9 cellular contexts compared by ENCODE assay signal in the genomic region with DNA sequence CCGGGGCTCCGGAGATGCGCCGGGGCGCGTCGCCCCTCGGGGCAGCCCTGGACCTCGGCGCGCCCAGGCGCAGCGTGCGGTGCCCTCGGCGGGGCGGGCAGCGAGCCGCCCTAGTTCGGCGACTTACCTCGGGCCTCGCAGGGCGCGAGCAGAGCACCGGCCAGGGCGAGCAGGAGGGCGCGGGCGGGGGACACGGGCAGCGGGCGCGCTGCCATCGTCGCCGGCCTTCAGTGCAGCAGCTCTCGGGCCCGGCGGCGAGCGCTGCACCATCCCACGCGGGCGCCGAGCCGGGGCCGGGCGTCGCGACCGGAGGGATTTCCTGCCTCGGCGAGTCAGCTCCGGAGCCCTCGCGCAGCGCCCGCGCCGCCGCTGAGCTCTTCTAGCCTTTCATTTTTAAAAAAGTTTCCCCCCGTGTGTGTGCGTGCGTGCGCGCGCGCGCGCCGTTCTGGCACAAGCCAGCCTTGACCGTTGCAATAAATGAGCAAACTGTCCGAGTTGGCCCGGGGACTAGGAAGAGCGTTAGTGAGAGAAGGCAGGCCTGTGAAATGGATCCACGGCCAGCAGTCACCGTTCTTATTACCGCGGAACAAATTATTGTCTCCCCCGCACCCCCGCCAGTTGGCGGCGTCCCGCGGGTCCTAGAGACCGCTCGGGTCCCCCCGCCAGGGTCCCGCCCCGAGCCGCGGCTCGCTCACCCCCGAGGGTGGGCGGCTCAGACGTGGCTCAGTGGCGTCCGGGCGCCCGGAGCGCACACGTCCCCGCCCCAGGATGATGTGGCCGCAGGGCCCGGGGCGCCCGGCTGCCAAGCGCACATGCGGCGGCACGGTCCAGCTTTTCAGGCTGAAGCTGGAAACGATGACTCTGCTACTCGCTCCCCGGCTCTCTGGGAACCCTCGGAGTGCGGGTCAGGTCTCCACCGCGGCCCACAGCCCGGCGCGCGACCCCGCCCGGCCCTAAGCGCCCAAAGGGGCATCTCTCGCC.
DNase-seq lines count a peak whose midpoint lies in the region; ATAC-seq and TF ChIP-seq lines count a peak whose summit lies in the region.
"Had no signal": no experiment of that assay in that cellular context is flagged by ENCODE, and none has a peak within 500 bp of the region (broad histone marks: within the 10 kb centered on the region; RNA-seq: fewer than 3 reads in every experiment).

A gene with protein sequence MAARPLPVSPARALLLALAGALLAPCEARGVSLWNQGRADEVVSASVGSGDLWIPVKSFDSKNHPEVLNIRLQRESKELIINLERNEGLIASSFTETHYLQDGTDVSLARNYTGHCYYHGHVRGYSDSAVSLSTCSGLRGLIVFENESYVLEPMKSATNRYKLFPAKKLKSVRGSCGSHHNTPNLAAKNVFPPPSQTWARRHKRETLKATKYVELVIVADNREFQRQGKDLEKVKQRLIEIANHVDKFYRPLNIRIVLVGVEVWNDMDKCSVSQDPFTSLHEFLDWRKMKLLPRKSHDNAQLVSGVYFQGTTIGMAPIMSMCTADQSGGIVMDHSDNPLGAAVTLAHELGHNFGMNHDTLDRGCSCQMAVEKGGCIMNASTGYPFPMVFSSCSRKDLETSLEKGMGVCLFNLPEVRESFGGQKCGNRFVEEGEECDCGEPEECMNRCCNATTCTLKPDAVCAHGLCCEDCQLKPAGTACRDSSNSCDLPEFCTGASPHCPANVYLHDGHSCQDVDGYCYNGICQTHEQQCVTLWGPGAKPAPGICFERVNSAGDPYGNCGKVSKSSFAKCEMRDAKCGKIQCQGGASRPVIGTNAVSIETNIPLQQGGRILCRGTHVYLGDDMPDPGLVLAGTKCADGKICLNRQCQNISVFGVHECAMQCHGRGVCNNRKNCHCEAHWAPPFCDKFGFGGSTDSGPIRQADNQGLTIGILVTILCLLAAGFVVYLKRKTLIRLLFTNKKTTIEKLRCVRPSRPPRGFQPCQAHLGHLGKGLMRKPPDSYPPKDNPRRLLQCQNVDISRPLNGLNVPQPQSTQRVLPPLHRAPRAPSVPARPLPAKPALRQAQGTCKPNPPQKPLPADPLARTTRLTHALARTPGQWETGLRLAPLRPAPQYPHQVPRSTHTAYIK (minus strand): TSS at position 547 of the 981 bp plus-strand sequence. CDS start 332 bp downstream, at position 215.

- ATAC-seq in GM18870 (IDR thresholded peaks at IDR 0.05; ENCODE audit: unreplicated experiment) (no peak), HG02870 (IDR thresholded peaks at IDR 0.05; ENCODE audit: unreplicated experiment) (no peak), GM21515 (IDR thresholded peaks at IDR 0.05; ENCODE audit: unreplicated experiment) (no peak)
- ATAC-seq: K562 had no signal

- H3K9me3 Mint-ChIP-seq in T-helper 2 cell treated with Interferon-gamma antibody and Interleukin-4, amounts not matched to agents 5 μg/mL and 100 μg/mL, for 36 hours, result no peaks in the 10 kb centered on the region
- H3K9me3 Mint-ChIP-seq in nephron progenitor cell, result peaks cover 22% of the 10 kb centered on the region

- H3K4me3 Mint-ChIP-seq in T-helper 2 cell treated with Interferon-gamma antibody and Interleukin-4, amounts not matched to agents 5 μg/mL and 100 μg/mL, for 36 hours, result peak within 1 kb of the TSS; percentile 24
- peak within 1 kb of the TSS; percentile 89 for H3K4me3 Mint-ChIP-seq in nephron progenitor cell

- TF ChIP-seq CTCF in GM06990 (IDR thresholded peaks at IDR 0.05; ENCODE audit: insufficient read depth, low read length, poor library complexity, severe bottlenecking), result no peak
- no peak for TF ChIP-seq CTCF in nephron progenitor cell (IDR thresholded peaks at IDR 0.05)

- DNase-seq in GM06990 (ENCODE audit: extremely low read depth, insufficient read length), result peak; percentile 12
- no peak for DNase-seq in T-helper 2 cell treated with Interferon-gamma antibody and Interleukin-4, amounts not matched to agents 5 μg/mL and 100 μg/mL, for 36 hours (ENCODE audit: low spot score)
- peak; percentile 76 for DNase-seq in fibroblast of peridontal ligament (ENCODE audit: extremely low read depth)
- DNase-seq in nephron progenitor cell, result peak; percentile 61
- no peak for DNase-seq in NCI-H526 treated with DMSO at 0.1 percent for 48 hours (lab: John Stamatoyannopoulos, UW)

- H3K4me1 Mint-ChIP-seq in T-helper 2 cell treated with Interferon-gamma antibody and Interleukin-4, amounts not matched to agents 5 μg/mL and 100 μg/mL, for 36 hours (ENCODE audit: low read depth), result peaks cover 6% of the 10 kb centered on the region
- peaks cover 24% of the 10 kb centered on the region for H3K4me1 Mint-ChIP-seq in nephron progenitor cell

- no peaks in the 10 kb centered on the region for H3K36me3 ChIP-seq in GM06990 (ENCODE audit: control insufficient read depth, insufficient read depth, low read length)

- no peaks in the 10 kb centered on the region for H3K36me3 Mint-ChIP-seq in T-helper 2 cell treated with Interferon-gamma antibody and Interleukin-4, amounts not matched to agents 5 μg/mL and 100 μg/mL, for 36 hours (ENCODE audit: low read depth)
- peaks cover 9% of the 10 kb centered on the region for H3K36me3 Mint-ChIP-seq in nephron progenitor cell (ENCODE audit: low read depth)

- peaks cover 26% of the 10 kb centered on the region for H3K27me3 Mint-ChIP-seq in T-helper 2 cell treated with Interferon-gamma antibody and Interleukin-4, amounts not matched to agents 5 μg/mL and 100 μg/mL, for 36 hours (ENCODE audit: low read depth)
- H3K27me3 Mint-ChIP-seq in nephron progenitor cell (ENCODE audit: low read depth, poor library complexity), result peaks cover 46% of the 10 kb centered on the region

- no peaks in the 10 kb centered on the region for H3K27me3 ChIP-seq in GM06990 (replicated peaks; ENCODE audit: control insufficient read depth, insufficient read depth, low read length)

- H3K27ac Mint-ChIP-seq in T-helper 2 cell treated with Interferon-gamma antibody and Interleukin-4, amounts not matched to agents 5 μg/mL and 100 μg/mL, for 36 hours, result peak within 1 kb of the TSS; percentile 32
- no peak within 1 kb of the TSS for H3K27ac Mint-ChIP-seq in nephron progenitor cell

- H3K4me3 ChIP-seq in GM06990 (replicated peaks; ENCODE audit: low read depth, low read length), result no peak within 1 kb of the TSS
- H3K4me3 ChIP-seq: K562 had no signal

Comparison
In these comparisons a context has a peak if more than half of its experiments do, and no peak if none do; other contexts are left out.
1. DNase-seq: peak in GM06990 (single experiment), fibroblast of peridontal ligament (single experiment) and nephron progenitor cell (single experiment); none in T-helper 2 cell treated with Interferon-gamma antibody and Interleukin-4, amounts not matched to agents 5 μg/mL and 100 μg/mL, for 36 hours (single experiment) and NCI-H526 treated with DMSO at 0.1 percent for 48 hours (single experiment).